1 cellular context compared by ENCODE assay signal in genomic region chr15:66721954-66722353, GRCh38.
A peak's percentile ranks its signal among the peaks of the same experiment; 100 is the strongest.
TF ChIP-seq lines count a peak whose summit lies in the region.

No MANE protein-coding gene starts in this region.

TF ChIP-seq in A549, 52 proteins besides CTCF, POLR2A, EP300 and RAD21:
- TF ChIP-seq PBX3 (IDR thresholded peaks at IDR 0.05) = no peak
- TF ChIP-seq MAFK (IDR thresholded peaks at IDR 0.05; ENCODE audit: partially characterized antibody) = peak; percentile 58
